In genomic region chrX:153731845-153732215, GRCh38 we compare ENCODE assay signal across 24 cellular contexts. TPM values are rescaled to one million over a fixed set of nuclear protein-coding genes. Genes with fewer than 3 reads are reported as not detected.
DNase-seq lines count a peak whose midpoint lies in the region; ATAC-seq, FAIRE-seq and TF ChIP-seq lines count a peak whose summit lies in the region.
"Had no signal": no experiment of that assay in that cellular context is flagged by ENCODE, and none has a peak within 500 bp of the region (broad histone marks: within the 10 kb centered on the region; RNA-seq: fewer than 3 reads in every experiment).

No MANE protein-coding gene starts in this region.

- H3F3A ChIP-seq in PC-3 (ENCODE audit: low read length, unreplicated experiment), result peaks cover 11% of the 10 kb centered on the region

- BruUV-seq in PC-3 (replicated peaks; lab: Mats Ljungman, UMichigan), result no TSS peak

- TF ChIP-seq CTCF in PC-3 (conservative IDR thresholded peaks at IDR 0.05; ENCODE audit: low read depth, low read length) (no peak), astrocyte (IDR thresholded peaks at IDR 0.05; ENCODE audit: insufficient read depth, low read depth, low read length) (no peak), colonic mucosa (IDR thresholded peaks at IDR 0.05) (no peak)

- peaks cover 9 to 81% (median 25%) of the 10 kb centered on the region in 11 experiments; a peak in 20 of 22 replicates for H4K20me1 ChIP-seq in BLaER1 treated with 17β-estradiol and CSF1 and Interleukin-3, amounts not matched to agents 10 nM and 100 nM
- 0 out of 2 replicates have a peak, but pooled peaks cover 4% of the 10 kb centered on the region for H4K20me1 ChIP-seq in PC-3 (ENCODE audit: low read length)
- peaks cover 4% of the 10 kb centered on the region for H4K20me1 ChIP-seq in astrocyte (ENCODE audit: insufficient read depth, low read length)

- peaks cover 25 to 53% (median 34%) of the 10 kb centered on the region in 11 experiments for H3K36me3 ChIP-seq in BLaER1 treated with 17β-estradiol and CSF1 and Interleukin-3, amounts not matched to agents 10 nM and 100 nM
- peaks cover 6% of the 10 kb centered on the region for H3K36me3 ChIP-seq in PC-3 (ENCODE audit: low read depth, low read length)
- H3K36me3 ChIP-seq in astrocyte (ENCODE audit: insufficient read depth, low read length), result no peaks in the 10 kb centered on the region
- no peaks in the 10 kb centered on the region for H3K36me3 ChIP-seq in colonic mucosa

- peak overlapping the region; percentile 65 for H3K27ac Mint-ChIP-seq in activated CD4-positive, alpha-beta T cell treated with anti-CD3 and anti-CD28 coated beads, Interleukin-2, amount 10 ng/mL, durations not matched to agents 24 days and 14 days
- peak overlapping the region; percentile 55 for H3K27ac Mint-ChIP-seq in astrocyte (ENCODE audit: unreplicated experiment)

- DNase-seq in activated CD4-positive, alpha-beta T cell treated with anti-CD3 and anti-CD28 coated beads, Interleukin-2, amount 10 ng/mL, durations not matched to agents 24 days and 14 days, result no peak
- no peak for DNase-seq in activated CD4-positive, alpha-beta T cell treated with anti-CD3 and anti-CD28 coated beads for 48 hours
- DNase-seq in PC-3, result no peak
- no peak for DNase-seq in astrocyte (ENCODE audit: low read depth)
- no peak for DNase-seq in islet precursor cell
- DNase-seq in colonic mucosa, result no peak
- DNase-seq: activated T-cell treated with anti-CD3 and anti-CD28 coated beads, Interleukin-2, amount 50 U/mL, for 48 hours; body of pancreas; CD8-positive, alpha-beta memory T cell; DMS 273 treated with DMSO at 0.1 percent for 48 hours; midbrain; naive thymus-derived CD4-positive, alpha-beta T cell; NCI-H1092 treated with DMSO at 0.1 percent for 48 hours; NCI-H187 treated with DMSO at 0.1 percent for 48 hours; NCI-H526; occipital lobe; SIG-M5 had no signal

- no peak; the same call in 1 of the 2 replicates for ATAC-seq in PC-3
- no peak for ATAC-seq in HG03095 (IDR thresholded peaks at IDR 0.05; ENCODE audit: unreplicated experiment)
- ATAC-seq: body of pancreas had no signal

- H3K9me3 Mint-ChIP-seq in activated CD4-positive, alpha-beta T cell treated with anti-CD3 and anti-CD28 coated beads, Interleukin-2, amount 10 ng/mL, durations not matched to agents 24 days and 14 days, result no peaks in the 10 kb centered on the region
- no peaks in the 10 kb centered on the region for H3K9me3 Mint-ChIP-seq in astrocyte (ENCODE audit: unreplicated experiment)
- H3K9me3 Mint-ChIP-seq: CD8-positive, alpha-beta memory T cell had no signal

- intact Hi-C loops in activated CD4-positive, alpha-beta T cell treated with anti-CD3 and anti-CD28 coated beads, Interleukin-2, amount 10 ng/mL, durations not matched to agents 24 days and 14 days (cut with micrococcal nuclease), result no loop called here
- intact Hi-C loops in PC-3 (cut with micrococcal nuclease), result no loop called here
- intact Hi-C loops in colonic mucosa (cut with DNase I), result no loop called here

- H3K27me3 ChIP-seq in BLaER1 treated with 17β-estradiol and CSF1 and Interleukin-3, amounts not matched to agents 10 nM and 100 nM, result peaks cover 0 to 71% (median 40%) of the 10 kb centered on the region in 11 experiments; a peak in 15 of 22 replicates
- no peaks in the 10 kb centered on the region for H3K27me3 ChIP-seq in PC-3 (ENCODE audit: low read length)
- no peaks in the 10 kb centered on the region for H3K27me3 ChIP-seq in astrocyte (ENCODE audit: insufficient read depth, low read length)
- H3K27me3 ChIP-seq in colonic mucosa, result no peaks in the 10 kb centered on the region
- H3K27me3 ChIP-seq: body of pancreas, tibial nerve had no signal

- H3K79me2 ChIP-seq in PC-3 (ENCODE audit: low read length) (peaks cover 47% of the 10 kb centered on the region), astrocyte (ENCODE audit: insufficient read depth, low read length) (no peaks in the 10 kb centered on the region)

- H3K9me2 ChIP-seq in PC-3 (replicated peaks; ENCODE audit: low read length), result no peaks in the 10 kb centered on the region

- H3K27ac ChIP-seq in BLaER1 treated with 17β-estradiol and CSF1 and Interleukin-3, amounts not matched to agents 10 nM and 100 nM, result peak overlapping the region in 9 of 11 experiments; percentile 32 to 76 (median 60); a peak in 16 of 22 replicates
- H3K27ac ChIP-seq in PC-3 (ENCODE audit: low read length) (peak overlapping the region; percentile 94), astrocyte (ENCODE audit: low read depth, low read length) (no peak overlapping the region), colonic mucosa (no peak overlapping the region)

- H3K36me3 Mint-ChIP-seq in activated CD4-positive, alpha-beta T cell treated with anti-CD3 and anti-CD28 coated beads, Interleukin-2, amount 10 ng/mL, durations not matched to agents 24 days and 14 days (ENCODE audit: low read depth), result peaks cover 30% of the 10 kb centered on the region
- peaks cover 16% of the 10 kb centered on the region for H3K36me3 Mint-ChIP-seq in astrocyte (ENCODE audit: low read depth, unreplicated experiment)

- H3K9me3 ChIP-seq in BLaER1 treated with 17β-estradiol and CSF1 and Interleukin-3, amounts not matched to agents 10 nM and 100 nM (replicated peaks in 1 of 11), result peaks cover 21 to 83% (median 55%) of the 10 kb centered on the region in 11 experiments
- H3K9me3 ChIP-seq in PC-3 (ENCODE audit: low read length) (no peaks in the 10 kb centered on the region), astrocyte (ENCODE audit: insufficient read depth, low read depth, low read length) (no peaks in the 10 kb centered on the region), colonic mucosa (no peaks in the 10 kb centered on the region)
- H3K9me3 ChIP-seq: body of pancreas, tibial nerve had no signal

- peak overlapping the region in 8 of 11 experiments; percentile 25 to 89 (median 58); a peak in 15 of 22 replicates for H3K4me2 ChIP-seq in BLaER1 treated with 17β-estradiol and CSF1 and Interleukin-3, amounts not matched to agents 10 nM and 100 nM
- peak overlapping the region; percentile 71 for H3K4me2 ChIP-seq in PC-3 (ENCODE audit: low read length)
- no peak overlapping the region for H3K4me2 ChIP-seq in astrocyte (ENCODE audit: low read length)

- H3K4me1 Mint-ChIP-seq in activated CD4-positive, alpha-beta T cell treated with anti-CD3 and anti-CD28 coated beads, Interleukin-2, amount 10 ng/mL, durations not matched to agents 24 days and 14 days, result peaks cover 31% of the 10 kb centered on the region
- H3K4me1 Mint-ChIP-seq in astrocyte (ENCODE audit: low read depth, unreplicated experiment), result peaks cover 3% of the 10 kb centered on the region

- POLR2A ChIA-PET in PC-3 (lab: Charles Lee; ENCODE audit: unreplicated experiment), result no interaction called here

- H3K4me1 ChIP-seq in BLaER1 treated with 17β-estradiol and CSF1 and Interleukin-3, amounts not matched to agents 10 nM and 100 nM, result peaks cover 45 to 94% (median 76%) of the 10 kb centered on the region in 10 experiments
- H3K4me1 ChIP-seq in PC-3 (ENCODE audit: insufficient read depth, low read length), result peaks cover 35% of the 10 kb centered on the region
- peaks cover 11% of the 10 kb centered on the region for H3K4me1 ChIP-seq in astrocyte (ENCODE audit: insufficient read depth, low read length)
- H3K4me1 ChIP-seq in colonic mucosa, result peaks cover 4% of the 10 kb centered on the region

- H3K9ac ChIP-seq in BLaER1 treated with 17β-estradiol and CSF1 and Interleukin-3, amounts not matched to agents 10 nM and 100 nM, result peak overlapping the region in 5 of 11 experiments; percentile 10 to 57 (median 43); a peak in 5 of 22 replicates
- H3K9ac ChIP-seq in PC-3 (ENCODE audit: low read length) (peak overlapping the region; percentile 54), astrocyte (ENCODE audit: low read length) (no peak overlapping the region), colonic mucosa (ENCODE audit: low read depth in 2 of 2, low read length in 2 of 2) (no peak overlapping the region)

- no peak overlapping the region for H2AFZ ChIP-seq in PC-3 (ENCODE audit: low read length)
- H2AFZ ChIP-seq in astrocyte (ENCODE audit: low read depth, low read length), result no peak overlapping the region

- H3K4me3 ChIP-seq in BLaER1 treated with 17β-estradiol and CSF1 and Interleukin-3, amounts not matched to agents 10 nM and 100 nM, result peak overlapping the region in 1 of 10 experiments; percentile 11; a peak in 1 of 20 replicates
- H3K4me3 ChIP-seq in PC-3 (ENCODE audit: low read length), result peak overlapping the region; percentile 12
- no peak overlapping the region for H3K4me3 ChIP-seq in astrocyte (ENCODE audit: insufficient read depth, low read depth, low read length)
- no peak overlapping the region for H3K4me3 ChIP-seq in colonic mucosa
- H3K4me3 ChIP-seq: body of pancreas, tibial nerve had no signal

- peak; percentile 43 for FAIRE-seq in astrocyte (lab: Jason Lieb, UNC)
- FAIRE-seq: A204.1, GM12892, islet of Langerhans, RCC 7860 had no signal

- no peaks in the 10 kb centered on the region for H3K27me3 Mint-ChIP-seq in activated CD4-positive, alpha-beta T cell treated with anti-CD3 and anti-CD28 coated beads, Interleukin-2, amount 10 ng/mL, durations not matched to agents 24 days and 14 days
- no peaks in the 10 kb centered on the region for H3K27me3 Mint-ChIP-seq in astrocyte (ENCODE audit: low read depth, unreplicated experiment)
- H3K27me3 Mint-ChIP-seq: CD8-positive, alpha-beta memory T cell; naive thymus-derived CD4-positive, alpha-beta T cell had no signal

- CTCF ChIA-PET in PC-3 (lab: Charles Lee), result no interaction called here

- no peak overlapping the region for H3K4me3 Mint-ChIP-seq in activated CD4-positive, alpha-beta T cell treated with anti-CD3 and anti-CD28 coated beads, Interleukin-2, amount 10 ng/mL, durations not matched to agents 24 days and 14 days
- no peak overlapping the region for H3K4me3 Mint-ChIP-seq in astrocyte (ENCODE audit: unreplicated experiment)
- H3K4me3 Mint-ChIP-seq: naive thymus-derived CD4-positive, alpha-beta T cell had no signal

RNA-seq across cellular contexts. Expression of gene ABCD1, which starts 7.2 kb away (rescaled TPM):
- 6.6 and 7.7 TPM in 2 replicates for total RNA-seq in activated CD4-positive, alpha-beta T cell treated with anti-CD3 and anti-CD28 coated beads, Interleukin-2, amount 10 ng/mL, durations not matched to agents 24 days and 14 days
- total RNA-seq in PC-3 (2014; rRNA removed) (44.4 and 48.6 TPM in 2 replicates), astrocyte (27.2 and 30.5 TPM in 2 replicates), colonic mucosa (10 to 100 TPM; 12.7 to 16.8 TPM)

RNA-seq across cellular contexts. Expression of gene BCAP31, which starts 7.6 kb away (rescaled TPM):
- 154 and 157 TPM in 2 replicates for total RNA-seq in activated CD4-positive, alpha-beta T cell treated with anti-CD3 and anti-CD28 coated beads, Interleukin-2, amount 10 ng/mL, durations not matched to agents 24 days and 14 days
- total RNA-seq in PC-3 (2014; rRNA removed), result 289 and 301 TPM in 2 replicates
- total RNA-seq in astrocyte, result 219 and 222 TPM in 2 replicates
- 100 to 1,000 TPM; 217 to 295 TPM for total RNA-seq in colonic mucosa

RNA-seq across cellular contexts. Expression of gene PLXNB3, which starts 32.2 kb away (rescaled TPM):
- 0.43 and 0.49 TPM in 2 replicates for total RNA-seq in activated CD4-positive, alpha-beta T cell treated with anti-CD3 and anti-CD28 coated beads, Interleukin-2, amount 10 ng/mL, durations not matched to agents 24 days and 14 days
- 27.3 and 43.5 TPM in 2 replicates for total RNA-seq in PC-3 (2014; rRNA removed)
- 5.3 and 5.4 TPM in 2 replicates for total RNA-seq in astrocyte
- 1 to 10 TPM in 1 of 2 donors, under 1 TPM in 1; 0.57 to 3.7 TPM for total RNA-seq in colonic mucosa

RNA-seq across cellular contexts. Expression of gene SLC6A8, which starts 44.1 kb away (rescaled TPM):
- 3.5 TPM in 2 replicates for total RNA-seq in activated CD4-positive, alpha-beta T cell treated with anti-CD3 and anti-CD28 coated beads, Interleukin-2, amount 10 ng/mL, durations not matched to agents 24 days and 14 days
- 45.3 and 52.5 TPM in 2 replicates for total RNA-seq in PC-3 (2014; rRNA removed)
- total RNA-seq in astrocyte, result 52.6 and 57.9 TPM in 2 replicates
- total RNA-seq in colonic mucosa, result 100 to 1,000 TPM; 197 to 435 TPM

RNA-seq across cellular contexts. Expression of gene SRPK3, which starts 49.0 kb away (rescaled TPM):
- not detected in 2 replicates for total RNA-seq in activated CD4-positive, alpha-beta T cell treated with anti-CD3 and anti-CD28 coated beads, Interleukin-2, amount 10 ng/mL, durations not matched to agents 24 days and 14 days
- 0.40 and 1.5 TPM in 2 replicates for total RNA-seq in PC-3 (2014; rRNA removed)
- not detected in 2 replicates for total RNA-seq in astrocyte
- 1 to 10 TPM in 1 of 2 donors, under 1 TPM in 1; 0.64 to 2.3 TPM for total RNA-seq in colonic mucosa
- total RNA-seq: body of pancreas; CD8-positive, alpha-beta memory T cell; naive thymus-derived CD4-positive, alpha-beta T cell had no signal

Comparison
In these comparisons a context has a peak if more than half of its experiments do, and no peak if none do; other contexts are left out.
1. H3K27ac ChIP-seq: peak in BLaER1 treated with 17β-estradiol and CSF1 and Interleukin-3, amounts not matched to agents 10 nM and 100 nM (9 of 11) and PC-3 (single experiment); none in astrocyte (single experiment) and colonic mucosa (single experiment).